Comparison of ENCODE assay signal across 12 cellular contexts in genomic region chr9:93130861-93131481, GRCh38. TPM values are rescaled to one million over a fixed set of nuclear protein-coding genes. Genes with fewer than 3 reads are reported as not detected.
A peak's percentile ranks its signal among the peaks of the same experiment; 100 is the strongest.
DNase-seq lines count a peak whose midpoint lies in the region; ATAC-seq, FAIRE-seq and TF ChIP-seq lines count a peak whose summit lies in the region.
"Had no signal": no experiment of that assay in that cellular context is flagged by ENCODE, and none has a peak within 500 bp of the region (broad histone marks: within the 10 kb centered on the region; RNA-seq: fewer than 3 reads in every experiment).

No MANE protein-coding gene starts in this region.

- H3K9ac ChIP-seq in liver (ENCODE audit: low read depth in 1 of 2, low read length in 2 of 2) = peak overlapping the region in 1 of 2 donors; percentile 36
- peak overlapping the region; percentile 58 to 78 for H3K9ac ChIP-seq in stomach smooth muscle (ENCODE audit: low read length in 2 of 2)

- H3K9me3 ChIP-seq in body of pancreas (no peaks in the 10 kb centered on the region), liver (ENCODE audit: control insufficient read depth in 4 of 4, low read length in 3 of 4) (no peaks in the 10 kb centered on the region), stomach smooth muscle (ENCODE audit: control insufficient read depth in 2 of 2, low read length in 2 of 2) (no peaks in the 10 kb centered on the region), MG63 (no peaks in the 10 kb centered on the region)

- H3K27me3 ChIP-seq in body of pancreas (no peaks in the 10 kb centered on the region), liver (ENCODE audit: control insufficient read depth in 4 of 4, insufficient read depth in 4 of 4, low read length in 3 of 4) (no peaks in the 10 kb centered on the region), stomach smooth muscle (ENCODE audit: control insufficient read depth in 1 of 2, insufficient read depth in 2 of 2, low read length in 2 of 2) (no peaks in the 10 kb centered on the region), MG63 (no peaks in the 10 kb centered on the region)

- intact Hi-C loops in activated CD4-positive, alpha-beta T cell treated with anti-CD3 and anti-CD28 coated beads for 36 hours (cut with DNase I, micrococcal nuclease) = no loop called here
- intact Hi-C loops in body of pancreas (cut with DNase I) = no loop called here

- H3K36me3 ChIP-seq in body of pancreas (replicated peaks in 1 of 2; ENCODE audit: insufficient read depth in 1 of 2, low read depth in 2 of 2) (no peaks in the 10 kb centered on the region), liver (ENCODE audit: control insufficient read depth in 4 of 4, insufficient read depth in 3 of 4, low read depth in 1 of 4, low read length in 3 of 4) (peaks cover 0 to 4% (median 0%) of the 10 kb centered on the region in 4 donors), stomach smooth muscle (ENCODE audit: control insufficient read depth in 2 of 2, insufficient read depth in 2 of 2, low read length in 2 of 2) (peaks cover 4% of the 10 kb centered on the region in 2 donors), MG63 (peaks cover 5% of the 10 kb centered on the region; the same call in 1 of the 2 replicates)

- CTCF ChIA-PET in activated CD4-positive, alpha-beta T cell treated with anti-CD3 and anti-CD28 coated beads for 36 hours (lab: Charles Lee) = interaction anchor here (0.7 to 2.5 kb wide), 5 partner anchors 22 to 435 kb away, joined by 3 to 12 read pairs (median 4); no protein-coding TSS in a partner anchor

- peaks cover 73% of the 10 kb centered on the region for H3K4me1 Mint-ChIP-seq in activated CD4-positive, alpha-beta T cell treated with anti-CD3 and anti-CD28 coated beads for 36 hours

- no peaks in the 10 kb centered on the region for H3K27me3 Mint-ChIP-seq in activated CD4-positive, alpha-beta T cell treated with anti-CD3 and anti-CD28 coated beads for 36 hours

- no peak for ATAC-seq in activated CD4-positive, alpha-beta T cell treated with anti-CD3 and anti-CD28 coated beads for 36 hours
- no peak for ATAC-seq in body of pancreas
- no peak for ATAC-seq in GM18498 (IDR thresholded peaks at IDR 0.05; ENCODE audit: unreplicated experiment)
- ATAC-seq: foreskin keratinocyte had no signal

- H3K4me1 ChIP-seq in body of pancreas = peaks cover 62% of the 10 kb centered on the region
- peaks cover 19 to 74% (median 45%) of the 10 kb centered on the region in 4 donors for H3K4me1 ChIP-seq in liver (ENCODE audit: control insufficient read depth in 4 of 4, insufficient read depth in 4 of 4, low read length in 3 of 4)
- H3K4me1 ChIP-seq in stomach smooth muscle (ENCODE audit: control insufficient read depth, insufficient read depth, low read length) = peaks cover 90% of the 10 kb centered on the region

- POLR2A ChIA-PET in activated CD4-positive, alpha-beta T cell treated with anti-CD3 and anti-CD28 coated beads for 36 hours (lab: Charles Lee) = no interaction called here

- WGBS in body of pancreas, 2 donors = 64 to 69% methylated on average over 7 to 15 of the region's 15 CpGs
- 61% methylated on average over 15 of the region's 15 CpGs for WGBS in liver

- no peak overlapping the region for H3K4me3 ChIP-seq in body of pancreas
- no peak overlapping the region for H3K4me3 ChIP-seq in liver (ENCODE audit: low read depth in 1 of 3, low read length in 3 of 3)
- H3K4me3 ChIP-seq in stomach smooth muscle (ENCODE audit: low read length in 2 of 2) = peak overlapping the region in 1 of 2 donors; percentile 86
- H3K4me3 ChIP-seq in MG63 = no peak overlapping the region

- TF ChIP-seq POLR2A in body of pancreas (IDR thresholded peaks at IDR 0.05) (no peak), GM12892 (IDR thresholded peaks at IDR 0.05; ENCODE audit: low read depth, low read length) (no peak)

- no peaks in the 10 kb centered on the region for H3K9me3 Mint-ChIP-seq in activated CD4-positive, alpha-beta T cell treated with anti-CD3 and anti-CD28 coated beads for 36 hours (ENCODE audit: low read depth)

- H3K27ac ChIP-seq in body of pancreas (peak overlapping the region in 3 of 4 donors; percentile 45 to 90 (median 90)), liver (ENCODE audit: low read depth in 1 of 2, low read length in 2 of 2) (peak overlapping the region; percentile 89 to 95), stomach smooth muscle (ENCODE audit: low read length) (peak overlapping the region; percentile 98)
- H3K27ac ChIP-seq: foreskin keratinocyte had no signal

- H3K36me3 Mint-ChIP-seq in activated CD4-positive, alpha-beta T cell treated with anti-CD3 and anti-CD28 coated beads for 36 hours (ENCODE audit: low read depth) = peaks cover 23% of the 10 kb centered on the region

- peak overlapping the region; percentile 88 for H3K4me3 Mint-ChIP-seq in activated CD4-positive, alpha-beta T cell treated with anti-CD3 and anti-CD28 coated beads for 36 hours

- TF ChIP-seq RAD21 in liver (IDR thresholded peaks at IDR 0.05) = no peak

- TF ChIP-seq CTCF in body of pancreas (IDR thresholded peaks at IDR 0.05) (no peak), liver (IDR thresholded peaks at IDR 0.05; ENCODE audit: low read depth, low read length, missing input control) (no peak)

- no peak for DNase-seq in activated CD4-positive, alpha-beta T cell treated with anti-CD3 and anti-CD28 coated beads for 36 hours
- DNase-seq in activated CD4-positive, alpha-beta T cell treated with anti-CD3 and anti-CD28 coated beads, Interleukin-2, amount 50 U/mL, for 1 hour = no peak
- DNase-seq in body of pancreas (peak; percentile 17 to 59 (median 41)), GM12892 (ENCODE audit: insufficient read length) (no peak), MG63 (no peak)
- DNase-seq: 8988T, amniotic stem cell, foreskin keratinocyte, NCI-H774 had no signal

- no peak overlapping the region for H3K27ac Mint-ChIP-seq in activated CD4-positive, alpha-beta T cell treated with anti-CD3 and anti-CD28 coated beads for 36 hours

- no peak for FAIRE-seq in GM12892 (lab: Jason Lieb, UNC)

TF ChIP-seq in liver, 16 proteins besides CTCF, POLR2A, EP300 and RAD21:
- TF ChIP-seq HNF4G (IDR thresholded peaks at IDR 0.05) (no peak), SP1 (IDR thresholded peaks at IDR 0.05) (no peak), NR2F2 (IDR thresholded peaks at IDR 0.05) (peak; percentile 76), GABPA (IDR thresholded peaks at IDR 0.05 in 1 of 2, conservative IDR thresholded peaks at IDR 0.05 in 1 of 2) (no peak)

RNA-seq across cellular contexts. Expression of gene NINJ1, which starts 3.1 kb away (rescaled TPM):
- 100 to 1,000 TPM in 1 of 2 experiments, 10 to 100 TPM in 1; 77.4 to 108 TPM for total RNA-seq in activated CD4-positive, alpha-beta T cell treated with anti-CD3 and anti-CD28 coated beads for 36 hours
- 10 to 100 TPM; 32.6 to 32.9 TPM for total RNA-seq in body of pancreas
- total RNA-seq in liver = 10 to 100 TPM; 31.2 to 40.0 TPM
- 10 to 100 TPM; 70.4 to 72.1 TPM for polyA plus RNA-seq in liver
- polyA plus RNA-seq in GM12892 (2012; ENCODE audit: missing spikeins) = 17.5 TPM
- 22.5 and 71.0 TPM in 2 replicates for total RNA-seq in MG63 (2014; rRNA removed; shearing (Covaris generic); ENCODE audit: low replicate concordance)

RNA-seq across cellular contexts. Expression of gene CARD19, which starts 35.0 kb away (rescaled TPM):
- 10 to 100 TPM; 39.6 to 44.4 TPM for total RNA-seq in activated CD4-positive, alpha-beta T cell treated with anti-CD3 and anti-CD28 coated beads for 36 hours
- total RNA-seq in body of pancreas (10 to 100 TPM in 1 of 2 donors, 1 to 10 TPM in 1; 4.3 to 20.8 TPM), liver (10 to 100 TPM; 13.0 to 15.5 TPM)
- polyA plus RNA-seq in liver = 10 to 100 TPM; 17.2 to 18.2 TPM
- 5.3 TPM for polyA plus RNA-seq in GM12892 (2012; ENCODE audit: missing spikeins)
- total RNA-seq in MG63 (2014; rRNA removed; shearing (Covaris generic); ENCODE audit: low replicate concordance) = 77.4 and 103 TPM in 2 replicates

RNA-seq across cellular contexts. Expression of gene WNK2, which starts 53.0 kb away (rescaled TPM):
- total RNA-seq in activated CD4-positive, alpha-beta T cell treated with anti-CD3 and anti-CD28 coated beads for 36 hours = 1 to 10 TPM; 3.3 to 4.6 TPM
- total RNA-seq in body of pancreas (100 to 1,000 TPM in 1 of 2 donors, 10 to 100 TPM in 1; 85.4 to 173 TPM), liver (1 to 10 TPM; 2.7 to 4.4 TPM)
- under 1 TPM; 0.65 to 0.72 TPM for polyA plus RNA-seq in liver
- not detected for polyA plus RNA-seq in GM12892 (2012; ENCODE audit: missing spikeins)
- 0.17 and 1.1 TPM in 2 replicates for total RNA-seq in MG63 (2014; rRNA removed; shearing (Covaris generic); ENCODE audit: low replicate concordance)

Comparison
In these comparisons a context has a peak if more than half of its experiments do, and no peak if none do; other contexts are left out.
1. DNase-seq: peak in body of pancreas (4 of 4); none in activated CD4-positive, alpha-beta T cell treated with anti-CD3 and anti-CD28 coated beads for 36 hours (single experiment), activated CD4-positive, alpha-beta T cell treated with anti-CD3 and anti-CD28 coated beads, Interleukin-2, amount 50 U/mL, for 1 hour (single experiment), GM12892 (single experiment) and MG63 (single experiment).
2. RNA of gene WNK2, which starts 53.0 kb away (total RNA-seq): 85.4 to 173 TPM in body of pancreas; 3.3 to 4.6 TPM in activated CD4-positive, alpha-beta T cell treated with anti-CD3 and anti-CD28 coated beads for 36 hours, 2.7 to 4.4 TPM in liver and 0.17 to 1.1 TPM in MG63; every median in the first group is over 10 times any median in the second.
3. Peak in every context shown above with its lines, with median percentiles within 50 percentile points of each other: H3K27ac ChIP-seq.